Comparison of ENCODE assay signal across 31 cellular contexts in genomic region chr22:25019427-25020184, GRCh38.
"Had no signal": no experiment of that assay in that cellular context is flagged by ENCODE, and none has a peak within 500 bp of the region (broad histone marks: within the 10 kb centered on the region; RNA-seq: fewer than 3 reads in every experiment).

No MANE protein-coding gene starts in this region.

- H3K27ac Mint-ChIP-seq: natural killer cell; nephron; stimulated activated memory B cell treated with anti-CD40 and anti-IgM and Interleukin-4, amounts not matched to agents 10 μg/mL and 1 μg/mL and 100 μg/mL, for 72 hours; stimulated activated naive CD8-positive, alpha-beta T cell treated with anti-CD3 and anti-CD28 coated beads, Interleukin-15, amount 100 ng/mL, for 72 hours; type B pancreatic cell had no signal

- H3K9me3 Mint-ChIP-seq: natural killer cell; nephron; neural progenitor cell; stimulated activated memory B cell treated with anti-CD40 and anti-IgM and Interleukin-4, amounts not matched to agents 10 μg/mL and 1 μg/mL and 100 μg/mL, for 72 hours; stimulated activated naive CD8-positive, alpha-beta T cell treated with anti-CD3 and anti-CD28 coated beads, Interleukin-15, amount 100 ng/mL, for 72 hours; type B pancreatic cell had no signal

- H3K4me2 ChIP-seq: neural progenitor cell, smooth muscle cell had no signal

- H3K36me3 ChIP-seq: neural progenitor cell, ovary, spleen, suprapubic skin, transverse colon, upper lobe of right lung, vagina had no signal

- ATAC-seq: natural killer cell; psoas muscle; right cardiac atrium; sciatic nerve; stimulated activated naive CD8-positive, alpha-beta T cell treated with anti-CD3 and anti-CD28 coated beads, Interleukin-15, amount 100 ng/mL, for 72 hours; stimulated activated naive CD8-positive, alpha-beta T cell treated with anti-CD3 and anti-CD28 coated beads, Interleukin-15, Interleukin-2, amounts not matched to agents 100 U/mL and 50 U/mL, for 24 hours; upper lobe of right lung had no signal

- DNase-seq: natural killer cell; occipital lobe; ovary; posterior cingulate gyrus; psoas muscle; right cardiac atrium; spleen; stimulated activated CD4-positive, alpha-beta T cell treated with anti-CD3 and anti-CD28 coated beads, Interleukin-12 subunit alpha, Interleukin-12 subunit beta, amount 100 ng/mL, for 4 hours; stimulated activated CD4-positive, alpha-beta T cell treated with anti-CD3 and anti-CD28 coated beads, Interleukin-1b, Interleukin-23, amount 100 ng/mL, for 48 hours; stimulated activated CD4-positive, alpha-beta T cell treated with anti-CD3 and anti-CD28 coated beads, Interleukin-4, amount 100 ng/mL, for 1 hour; stimulated activated CD4-positive, alpha-beta T cell treated with anti-CD3 and anti-CD28 coated beads, Interleukin-4, amount 100 ng/mL, for 4 hours; stimulated activated CD8-positive, alpha-beta memory T cell treated with anti-CD3 and anti-CD28 coated beads, Interleukin-4, amount 100 ng/mL, for 48 hours; stimulated activated naive CD4-positive, alpha-beta T cell; stimulated activated naive CD8-positive, alpha-beta T cell treated with anti-CD3 and anti-CD28 coated beads, Interleukin-15, amount 100 ng/mL, for 72 hours; stimulated activated naive CD8-positive, alpha-beta T cell treated with anti-CD3 and anti-CD28 coated beads, Interleukin-15, Interleukin-2, amounts not matched to agents 100 U/mL and 50 U/mL, for 24 hours; substantia nigra; testis; tibial artery; transverse colon; upper lobe of right lung had no signal

- H3K27me3 ChIP-seq: neural progenitor cell, ovary, suprapubic skin, testis, tibial artery, transverse colon, upper lobe of right lung, vagina had no signal

- H3K4me3 Mint-ChIP-seq: natural killer cell; nephron; neural progenitor cell; stimulated activated memory B cell treated with anti-CD40 and anti-IgM and Interleukin-4, amounts not matched to agents 10 μg/mL and 1 μg/mL and 100 μg/mL, for 72 hours; stimulated activated naive CD8-positive, alpha-beta T cell treated with anti-CD3 and anti-CD28 coated beads, Interleukin-15, amount 100 ng/mL, for 72 hours; type B pancreatic cell had no signal

- H3K4me3 ChIP-seq: neural progenitor cell, ovary, psoas muscle, skin epidermis, smooth muscle cell, spleen, suprapubic skin, testis, tibial artery, transverse colon, upper lobe of right lung, vagina had no signal

- H3K9me3 ChIP-seq: ovary, psoas muscle, spleen, suprapubic skin, testis, tibial artery, transverse colon, upper lobe of right lung, vagina had no signal

- H3K4me1 Mint-ChIP-seq: natural killer cell; stimulated activated memory B cell treated with anti-CD40 and anti-IgM and Interleukin-4, amounts not matched to agents 10 μg/mL and 1 μg/mL and 100 μg/mL, for 72 hours; stimulated activated naive CD8-positive, alpha-beta T cell treated with anti-CD3 and anti-CD28 coated beads, Interleukin-15, amount 100 ng/mL, for 72 hours had no signal

- H3K4me1 ChIP-seq: parathyroid adenoma, psoas muscle, suprapubic skin, testis, tibial artery, upper lobe of right lung had no signal

- H3K27ac ChIP-seq: neural progenitor cell, ovary, parathyroid adenoma, psoas muscle, skin epidermis, spleen, suprapubic skin, testis, tibial artery, transverse colon, vagina had no signal

- H3K36me3 Mint-ChIP-seq: natural killer cell; stimulated activated memory B cell treated with anti-CD40 and anti-IgM and Interleukin-4, amounts not matched to agents 10 μg/mL and 1 μg/mL and 100 μg/mL, for 72 hours had no signal

- H3K9ac ChIP-seq: neural progenitor cell, parathyroid adenoma had no signal

- H3K27me3 Mint-ChIP-seq: progenitor cell of endocrine pancreas, type B pancreatic cell had no signal

- H2AFZ ChIP-seq: neural progenitor cell, parathyroid adenoma had no signal
